14 cellular contexts compared by ENCODE assay signal in the genomic region with DNA sequence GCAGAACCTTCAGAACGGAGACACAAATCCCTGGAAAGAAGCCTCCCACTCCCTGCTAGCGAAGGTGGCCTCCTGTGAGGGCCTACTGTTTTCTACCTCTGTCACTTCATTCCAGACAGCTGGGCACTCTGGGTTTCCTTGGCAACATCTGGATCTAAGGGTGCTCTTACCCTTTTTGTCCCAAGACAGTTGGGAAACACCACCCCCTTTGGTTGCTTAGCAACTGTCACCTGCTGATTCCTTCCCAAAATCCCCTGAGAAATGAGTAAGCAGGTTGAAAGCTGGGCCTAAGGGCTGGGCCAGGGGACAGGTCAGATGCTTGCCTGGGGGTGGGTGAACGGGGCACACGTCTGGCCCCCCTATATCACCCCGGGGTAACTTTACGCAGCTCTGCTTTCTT. TPM values are rescaled to one million over a fixed set of nuclear protein-coding genes. Genes with fewer than 3 reads are reported as not detected.
DNase-seq lines count a peak whose midpoint lies in the region; ATAC-seq and TF ChIP-seq lines count a peak whose summit lies in the region.
"Had no signal": no experiment of that assay in that cellular context is flagged by ENCODE, and none has a peak within 500 bp of the region (broad histone marks: within the 10 kb centered on the region; RNA-seq: fewer than 3 reads in every experiment).

No MANE protein-coding gene starts in this region.

- no peak for TF ChIP-seq CTCF in HEK293 (tag by site-specific recombination; IDR thresholded peaks at IDR 0.05)
- TF ChIP-seq CTCF in natural killer cell (IDR thresholded peaks at IDR 0.05): no peak
- TF ChIP-seq CTCF in coronary artery (IDR thresholded peaks at IDR 0.05): no peak
- TF ChIP-seq CTCF in progenitor cell of endocrine pancreas (IDR thresholded peaks at IDR 0.05; ENCODE audit: unreplicated experiment): no peak

- no peak overlapping the region for H3K4me3 Mint-ChIP-seq in activated CD4-positive, alpha-beta memory T cell treated with anti-CD3 and anti-CD28 coated beads, Interleukin-2, amount 10 ng/mL, durations not matched to agents 7 days and 5 days
- peak overlapping the region; percentile 25 for H3K4me3 Mint-ChIP-seq in natural killer cell
- no peak overlapping the region for H3K4me3 Mint-ChIP-seq in progenitor cell of endocrine pancreas (ENCODE audit: low read depth)

- H3K4me3 ChIP-seq in HEK293 (ENCODE audit: low read depth, low read length) (no peak overlapping the region), coronary artery (no peak overlapping the region)
- H3K4me3 ChIP-seq: dorsolateral prefrontal cortex had no signal

- intact Hi-C loops in natural killer cell (cut with micrococcal nuclease): no loop called here

- H3K27ac Mint-ChIP-seq in activated CD4-positive, alpha-beta memory T cell treated with anti-CD3 and anti-CD28 coated beads, Interleukin-2, amount 10 ng/mL, durations not matched to agents 7 days and 5 days: peak overlapping the region; percentile 11
- H3K27ac Mint-ChIP-seq in natural killer cell: peak overlapping the region; percentile 49 to 71
- no peak overlapping the region for H3K27ac Mint-ChIP-seq in progenitor cell of endocrine pancreas

- H3K27me3 Mint-ChIP-seq in activated CD4-positive, alpha-beta memory T cell treated with anti-CD3 and anti-CD28 coated beads, Interleukin-2, amount 10 ng/mL, durations not matched to agents 7 days and 5 days: no peaks in the 10 kb centered on the region
- H3K27me3 Mint-ChIP-seq in natural killer cell (ENCODE audit: low read depth in 2 of 2) (no peaks in the 10 kb centered on the region), progenitor cell of endocrine pancreas (peaks cover 27% of the 10 kb centered on the region)

- ATAC-seq in natural killer cell (no peak), HG02588 (IDR thresholded peaks at IDR 0.05; ENCODE audit: unreplicated experiment) (no peak)
- ATAC-seq: activated CD4-positive, CD25-positive, alpha-beta regulatory T cell treated with anti-CD3 and anti-CD28 coated beads, Interleukin-2, amount 50 U/mL, for 24 hours had no signal

- H3K27ac ChIP-seq in HEK293 (ENCODE audit: extremely low read depth, low read depth, low read length): no peak overlapping the region
- no peak overlapping the region for H3K27ac ChIP-seq in coronary artery
- H3K27ac ChIP-seq: dorsolateral prefrontal cortex, parathyroid adenoma had no signal

- H3K9me3 Mint-ChIP-seq in activated CD4-positive, alpha-beta memory T cell treated with anti-CD3 and anti-CD28 coated beads, Interleukin-2, amount 10 ng/mL, durations not matched to agents 7 days and 5 days: no peaks in the 10 kb centered on the region
- H3K9me3 Mint-ChIP-seq in natural killer cell: no peaks in the 10 kb centered on the region
- H3K9me3 Mint-ChIP-seq in progenitor cell of endocrine pancreas (ENCODE audit: low read depth): no peaks in the 10 kb centered on the region

- peaks cover 3 to 59% of the 10 kb centered on the region in 2 experiments; a peak in 2 of 3 replicates for H3K36me3 ChIP-seq in HEK293 (ENCODE audit: control insufficient read depth in 2 of 2, insufficient read depth in 1 of 2, low read length in 2 of 2)

- CTCF ChIA-PET in HEK293 (lab: Yijun Ruan, JAX): interaction anchor here (3.4 kb wide), 1 partner anchor 12 kb away, joined by 22 read pairs; no protein-coding TSS in a partner anchor
- CTCF ChIA-PET in activated CD4-positive, alpha-beta memory T cell treated with anti-CD3 and anti-CD28 coated beads, Interleukin-2, amount 10 ng/mL, durations not matched to agents 7 days and 5 days (lab: Charles Lee): no interaction called here

- H3K9me3 ChIP-seq in HEK293 (ENCODE audit: control insufficient read depth, insufficient read depth, low read depth, low read length): no peaks in the 10 kb centered on the region
- H3K9me3 ChIP-seq: SK-N-SH had no signal

- peaks cover 79% of the 10 kb centered on the region for H3K36me3 Mint-ChIP-seq in activated CD4-positive, alpha-beta memory T cell treated with anti-CD3 and anti-CD28 coated beads, Interleukin-2, amount 10 ng/mL, durations not matched to agents 7 days and 5 days (ENCODE audit: low read depth)
- no peaks in the 10 kb centered on the region for H3K36me3 Mint-ChIP-seq in natural killer cell
- H3K36me3 Mint-ChIP-seq in progenitor cell of endocrine pancreas (ENCODE audit: insufficient read depth): peaks cover 5% of the 10 kb centered on the region

- POLR2A ChIA-PET in HEK293 (lab: Yijun Ruan, JAX): interaction anchor here (1.0 kb wide), 1 partner anchor 171 kb away, joined by 3 read pairs; no protein-coding TSS in a partner anchor
- POLR2A ChIA-PET in activated CD4-positive, alpha-beta memory T cell treated with anti-CD3 and anti-CD28 coated beads, Interleukin-2, amount 10 ng/mL, durations not matched to agents 7 days and 5 days (lab: Charles Lee): interaction anchor here (0.7 to 3.2 kb wide), 4 partner anchors 9 to 180 kb away, joined by 3 to 14 read pairs (median 4); a partner anchor contains a TSS

- H3K4me1 ChIP-seq in HEK293 (ENCODE audit: control insufficient read depth, insufficient read depth, low read length): no peaks in the 10 kb centered on the region; the same call in 1 of the 2 replicates
- H3K4me1 ChIP-seq: parathyroid adenoma had no signal

- peak; percentile 9 for DNase-seq in NCI-H345 (lab: John Stamatoyannopoulos, UW)
- no peak for DNase-seq in NCI-H345 treated with DMSO at 0.1 percent for 48 hours (lab: John Stamatoyannopoulos, UW; ENCODE audit: unreplicated experiment)
- DNase-seq in activated CD4-positive, alpha-beta memory T cell treated with anti-CD3 and anti-CD28 coated beads, Interleukin-2, amount 10 ng/mL, durations not matched to agents 7 days and 5 days: no peak
- no peak for DNase-seq in natural killer cell
- no peak for DNase-seq in coronary artery (ENCODE audit: low spot score)
- no peak for DNase-seq in progenitor cell of endocrine pancreas (ENCODE audit: low spot score, unreplicated experiment)
- DNase-seq: dorsolateral prefrontal cortex, Kasumi-1, NCI-H526 treated with DMSO at 0.1 percent for 48 hours, SK-N-SH had no signal

- H3K4me1 Mint-ChIP-seq in activated CD4-positive, alpha-beta memory T cell treated with anti-CD3 and anti-CD28 coated beads, Interleukin-2, amount 10 ng/mL, durations not matched to agents 7 days and 5 days: peaks cover 47% of the 10 kb centered on the region
- H3K4me1 Mint-ChIP-seq in natural killer cell: peaks cover 22 to 48% of the 10 kb centered on the region in 2 donors
- peaks cover 7% of the 10 kb centered on the region for H3K4me1 Mint-ChIP-seq in progenitor cell of endocrine pancreas (ENCODE audit: low read depth)

TF ChIP-seq in HEK293, 187 proteins besides CTCF, POLR2A, EP300 and RAD21:
- TF ChIP-seq ZNF10 (tag by site-specific recombination; IDR thresholded peaks at IDR 0.05): 0 out of 2 replicates have a peak, but pooled peaks have one; percentile 30
- TF ChIP-seq, protein P1, sequence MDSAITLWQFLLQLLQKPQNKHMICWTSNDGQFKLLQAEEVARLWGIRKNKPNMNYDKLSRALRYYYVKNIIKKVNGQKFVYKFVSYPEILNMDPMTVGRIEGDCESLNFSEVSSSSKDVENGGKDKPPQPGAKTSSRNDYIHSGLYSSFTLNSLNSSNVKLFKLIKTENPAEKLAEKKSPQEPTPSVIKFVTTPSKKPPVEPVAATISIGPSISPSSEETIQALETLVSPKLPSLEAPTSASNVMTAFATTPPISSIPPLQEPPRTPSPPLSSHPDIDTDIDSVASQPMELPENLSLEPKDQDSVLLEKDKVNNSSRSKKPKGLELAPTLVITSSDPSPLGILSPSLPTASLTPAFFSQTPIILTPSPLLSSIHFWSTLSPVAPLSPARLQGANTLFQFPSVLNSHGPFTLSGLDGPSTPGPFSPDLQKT (IDR thresholded peaks at IDR 0.05; ENCODE audit: borderline replicate concordance, low read depth, low read length): no peak

RNA-seq across cellular contexts. Expression of a gene that starts 29.4 kb away (rescaled TPM):
- 10 to 100 TPM; 46.1 to 47.3 TPM for total RNA-seq in activated CD4-positive, alpha-beta memory T cell treated with anti-CD3 and anti-CD28 coated beads, Interleukin-2, amount 10 ng/mL, durations not matched to agents 7 days and 5 days
- total RNA-seq in natural killer cell: 10 to 100 TPM; 30.7 to 36.8 (median 34.1) TPM
- total RNA-seq in progenitor cell of endocrine pancreas: 31.9 and 33.8 TPM in 2 replicates

RNA-seq across cellular contexts. Expression of a gene that starts 33.1 kb away (rescaled TPM):
- total RNA-seq in activated CD4-positive, alpha-beta memory T cell treated with anti-CD3 and anti-CD28 coated beads, Interleukin-2, amount 10 ng/mL, durations not matched to agents 7 days and 5 days: 100 to 1,000 TPM in 1 of 2 experiments, 10 to 100 TPM in 1; 99.4 to 101 TPM
- 10 to 100 TPM; 45.1 to 66.5 (median 65.3) TPM for total RNA-seq in natural killer cell
- total RNA-seq in progenitor cell of endocrine pancreas: 2.9 and 3.1 TPM in 2 replicates

Comparison
In these comparisons a context has a peak if more than half of its experiments do, and no peak if none do; other contexts are left out.
1. RNA of a gene that starts 33.1 kb away (total RNA-seq): 99.4 to 101 TPM in activated CD4-positive, alpha-beta memory T cell treated with anti-CD3 and anti-CD28 coated beads, Interleukin-2, amount 10 ng/mL, durations not matched to agents 7 days and 5 days and 45.1 to 66.5 TPM in natural killer cell; 2.9 to 3.1 TPM in progenitor cell of endocrine pancreas; every median in the first group is over 10 times any median in the second.